1 cellular context compared by ENCODE assay signal in genomic region chr5:150481972-150482406, GRCh38.
TF ChIP-seq lines count a peak whose summit lies in the region.

No MANE protein-coding gene starts in this region.

TF ChIP-seq in IMR-90, 13 proteins besides CTCF, POLR2A, EP300 and RAD21:
- no peak for TF ChIP-seq RCOR1 (IDR thresholded peaks at IDR 0.05; ENCODE audit: insufficient replicate concordance, low read length)
- TF ChIP-seq CHD1 (IDR thresholded peaks at IDR 0.05; ENCODE audit: low read depth, low read length): no peak
- no peak for TF ChIP-seq MAFK (IDR thresholded peaks at IDR 0.05; ENCODE audit: low read depth, low read length)
- TF ChIP-seq BHLHE40 (IDR thresholded peaks at IDR 0.05; ENCODE audit: low read depth, low read length): no peak
- TF ChIP-seq ELK1 (IDR thresholded peaks at IDR 0.05; ENCODE audit: borderline replicate concordance, low read depth, low read length): no peak
- TF ChIP-seq CEBPB (IDR thresholded peaks at IDR 0.05; ENCODE audit: low read depth, low read length): no peak
- no peak for TF ChIP-seq NFE2L2 (IDR thresholded peaks at IDR 0.05; ENCODE audit: low read depth, low read length)
- TF ChIP-seq FOS (IDR thresholded peaks at IDR 0.05; ENCODE audit: low read depth, low read length): no peak
- TF ChIP-seq RFX5 (IDR thresholded peaks at IDR 0.05; ENCODE audit: low read depth, low read length): no peak
- TF ChIP-seq SMC3 (IDR thresholded peaks at IDR 0.05; ENCODE audit: low read depth, low read length): no peak
- no peak for TF ChIP-seq USF2 (IDR thresholded peaks at IDR 0.05; ENCODE audit: low read depth, low read length)
- no peak for TF ChIP-seq MXI1 (IDR thresholded peaks at IDR 0.05; ENCODE audit: borderline replicate concordance, low read depth, low read length)
- no peak for TF ChIP-seq MAZ (IDR thresholded peaks at IDR 0.05; ENCODE audit: borderline replicate concordance, low read depth, low read length)
